In genomic region chr9:129177791-129178578, GRCh38 we compare ENCODE assay signal across 8 cellular contexts. TPM values are rescaled to one million over a fixed set of nuclear protein-coding genes. Genes with fewer than 3 reads are reported as not detected.
DNase-seq lines count a peak whose midpoint lies in the region; ATAC-seq and TF ChIP-seq lines count a peak whose summit lies in the region.

Gene IER5L, minus strand, starts transcription at chr9:129178261. Its CDS starts 209 bp downstream, at chr9:129178052.

- peak within 1 kb of the TSS; percentile 91 for H3K4me3 ChIP-seq in AG04450 (ENCODE audit: low read depth, low read length)
- H3K4me3 ChIP-seq in cardiac fibroblast (replicated peaks in 1 of 2; ENCODE audit: low read depth in 2 of 2, low read length in 2 of 2) = peak within 1 kb of the TSS; percentile 79 to 92
- peak within 1 kb of the TSS; percentile 59 to 98 (median 88) for H3K4me3 ChIP-seq in spleen

- DNase-seq in AG04450 (ENCODE audit: low read depth, low spot score) = peak; percentile 88
- peak; percentile 96 for DNase-seq in NCI-H2196 treated with DMSO at 0.1 percent for 48 hours (lab: John Stamatoyannopoulos, UW; ENCODE audit: unreplicated experiment)
- DNase-seq in activated B cell treated with CpG ODN at 0.5 μM for 24 hours = peak; percentile 94
- DNase-seq in cardiac fibroblast (ENCODE audit: low read depth in 2 of 2) = peak; percentile 96 to 98
- peak; percentile 95 for DNase-seq in iris pigment epithelial cell (ENCODE audit: low read depth)
- peak; percentile 97 for DNase-seq in spleen

- TF ChIP-seq CTCF in AG04450 (IDR thresholded peaks at IDR 0.05; ENCODE audit: low read depth, low read length) (no peak), activated B cell treated with CpG ODN at 0.5 μM for 24 hours (IDR thresholded peaks at IDR 0.05) (no peak), cardiac fibroblast (IDR thresholded peaks at IDR 0.05; ENCODE audit: low read depth, low read length) (no peak), spleen (IDR thresholded peaks at IDR 0.05 in 8 of 11, conservative IDR thresholded peaks at IDR 0.05 in 3 of 11) (peak in 2 of 11 experiments; percentile 7 to 33)

- peak; percentile 25 to 69 (median 60) for TF ChIP-seq POLR2A in spleen (IDR thresholded peaks at IDR 0.05)

- H3K27me3 ChIP-seq in AG04450 (ENCODE audit: control insufficient read depth, insufficient read depth, low read length) (no peaks in the 10 kb centered on the region), spleen (replicated peaks in 1 of 7) (peaks cover 0 to 44% (median 5%) of the 10 kb centered on the region in 7 donors)

- CTCF ChIA-PET in AG04450 (lab: Charles Lee) (interaction anchor here (0.6 kb wide), 2 partner anchors 46 to 311 kb away, joined by 3 read pairs; no protein-coding TSS in a partner anchor), activated B cell treated with CpG ODN at 0.5 μM for 24 hours (lab: Charles Lee) (interaction anchor here (0.9 to 1.7 kb wide), 7 partner anchors 35 to 446 kb away, joined by 3 to 13 read pairs (median 4); no protein-coding TSS in a partner anchor)

- peaks cover 17% of the 10 kb centered on the region for H3K27me3 Mint-ChIP-seq in activated B cell treated with CpG ODN at 0.5 μM for 24 hours

- ATAC-seq in GM18909 (IDR thresholded peaks at IDR 0.05; ENCODE audit: poor library complexity, unreplicated experiment) = peak; percentile 78
- peak; percentile 54 for ATAC-seq in HG03139 (IDR thresholded peaks at IDR 0.05; ENCODE audit: unreplicated experiment)
- peak; percentile 90 for ATAC-seq in activated B cell treated with CpG ODN at 0.5 μM for 24 hours (ENCODE audit: low read depth)

- WGBS in spleen, 5 donors = 0 to 4% (median 1%) methylated on average over 21 to 91 of the region's 91 CpGs

- peaks cover 17 to 64% (median 45%) of the 10 kb centered on the region in 6 donors for H3K4me1 ChIP-seq in spleen

- peak within 1 kb of the TSS; percentile 86 for H3K4me3 Mint-ChIP-seq in activated B cell treated with CpG ODN at 0.5 μM for 24 hours

- H3K9me3 Mint-ChIP-seq in activated B cell treated with CpG ODN at 0.5 μM for 24 hours = no peaks in the 10 kb centered on the region

- H3K27ac Mint-ChIP-seq in activated B cell treated with CpG ODN at 0.5 μM for 24 hours = peak within 1 kb of the TSS; percentile 56

- POLR2A ChIA-PET in AG04450 (lab: Yijun Ruan, JAX) (interaction anchor here (0.5 to 2.2 kb wide), 62 partner anchors 11 to 862 kb away, joined by 3 to 44 read pairs (median 4); partner anchors contain the start of genes C9orf50 and NTMT1), activated B cell treated with CpG ODN at 0.5 μM for 24 hours (lab: Charles Lee) (interaction anchor here (0.5 to 1.7 kb wide), 16 partner anchors 29 to 1567 kb away, joined by 3 to 26 read pairs (median 4); partner anchors contain the start of gene NTMT1)

- H3K36me3 ChIP-seq in spleen = no peaks in the 10 kb centered on the region

- H3K9me3 ChIP-seq in AG04450 (ENCODE audit: control insufficient read depth, insufficient read depth, low read length) = no peaks in the 10 kb centered on the region; the same call in 1 of the 2 replicates
- no peaks in the 10 kb centered on the region for H3K9me3 ChIP-seq in spleen

- intact Hi-C loops in activated B cell treated with CpG ODN at 0.5 μM for 24 hours (cut with micrococcal nuclease) (loop anchor here (1.0 to 10.0 kb wide), 4 partner anchors 24 to 237 kb away; no protein-coding TSS in a partner anchor), spleen (cut with DNase I; ENCODE audit: low total_unique reads) (no loop called here)

- H3K4me1 Mint-ChIP-seq in activated B cell treated with CpG ODN at 0.5 μM for 24 hours = peaks cover 23% of the 10 kb centered on the region

- no peaks in the 10 kb centered on the region for H3K36me3 Mint-ChIP-seq in activated B cell treated with CpG ODN at 0.5 μM for 24 hours (ENCODE audit: low read depth)

- H3K27ac ChIP-seq in AG04450 (ENCODE audit: low read depth, low read length) (peak within 1 kb of the TSS; percentile 61), spleen (peak within 1 kb of the TSS; percentile 86 to 95 (median 93))

RNA-seq across cellular contexts. Expression of gene IER5L, which starts in this region (rescaled TPM):
- polyA plus RNA-seq in AG04450 (2011; rRNA removed) (4.9 TPM in 2 replicates), spleen (10 to 100 TPM in 1 of 3 donors, 1 to 10 TPM in 2; 6.9 to 14.0 (median 7.7) TPM)
- 4.7 and 6.5 TPM in 2 replicates for polyA minus RNA-seq in AG04450 (2011; rRNA and poly(A)+ RNA removed)
- total RNA-seq in activated B cell treated with CpG ODN at 0.5 μM for 24 hours (1.9 and 2.1 TPM in 2 replicates), spleen (10 to 100 TPM in 2 of 7 donors, 1 to 10 TPM in 5; 3.9 to 10.4 (median 8.7) TPM)

Comparison
In these comparisons a context has a peak if more than half of its experiments do, and no peak if none do; other contexts are left out.
1. Peak in every context shown above with its lines: DNase-seq, ATAC-seq, H3K4me3 ChIP-seq and H3K27ac ChIP-seq.